ENCODE assay signal across 1 cellular context in the genomic region with DNA sequence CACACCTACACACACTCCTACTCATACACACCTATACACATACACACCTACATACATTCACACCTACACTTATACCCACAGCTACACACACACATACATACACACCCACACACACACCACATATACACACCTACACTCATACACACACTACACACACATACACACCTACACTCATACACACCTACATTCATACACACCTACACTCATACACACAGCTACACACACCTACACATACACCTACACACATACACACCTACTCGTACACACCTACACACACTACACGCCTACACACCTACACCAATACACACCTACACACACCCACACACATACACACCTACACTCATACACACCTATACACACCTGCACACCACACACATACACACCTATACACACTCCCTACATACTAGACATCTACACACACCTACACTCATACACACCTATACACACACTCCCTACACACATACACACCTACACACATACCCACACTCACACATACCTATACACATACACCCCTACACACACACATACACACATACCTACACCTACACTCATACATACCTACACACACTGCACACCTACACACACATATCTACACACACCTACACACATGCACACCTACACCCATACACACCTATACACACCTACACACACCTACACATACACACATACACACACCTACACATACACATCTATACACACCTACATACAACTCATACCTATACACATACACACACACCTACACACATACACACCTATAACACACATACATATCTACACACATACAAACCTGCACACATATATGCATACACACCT.
TF ChIP-seq lines count a peak whose summit lies in the region.

No MANE protein-coding gene starts in this region.

TF ChIP-seq in HEK293, 187 proteins besides CTCF, POLR2A, EP300 and RAD21 (continued from another document):
- TF ChIP-seq, protein P1, sequence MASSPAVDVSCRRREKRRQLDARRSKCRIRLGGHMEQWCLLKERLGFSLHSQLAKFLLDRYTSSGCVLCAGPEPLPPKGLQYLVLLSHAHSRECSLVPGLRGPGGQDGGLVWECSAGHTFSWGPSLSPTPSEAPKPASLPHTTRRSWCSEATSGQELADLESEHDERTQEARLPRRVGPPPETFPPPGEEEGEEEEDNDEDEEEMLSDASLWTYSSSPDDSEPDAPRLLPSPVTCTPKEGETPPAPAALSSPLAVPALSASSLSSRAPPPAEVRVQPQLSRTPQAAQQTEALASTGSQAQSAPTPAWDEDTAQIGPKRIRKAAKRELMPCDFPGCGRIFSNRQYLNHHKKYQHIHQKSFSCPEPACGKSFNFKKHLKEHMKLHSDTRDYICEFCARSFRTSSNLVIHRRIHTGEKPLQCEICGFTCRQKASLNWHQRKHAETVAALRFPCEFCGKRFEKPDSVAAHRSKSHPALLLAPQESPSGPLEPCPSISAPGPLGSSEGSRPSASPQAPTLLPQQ (tag by site-specific recombination; IDR thresholded peaks at IDR 0.05) = no peak
- TF ChIP-seq ZNF18 (tag by site-specific recombination; IDR thresholded peaks at IDR 0.05) (peak; percentile 94), SCRT1 (tag by site-specific recombination; IDR thresholded peaks at IDR 0.05; ENCODE audit: borderline replicate concordance) (0 out of 2 replicates have a peak, but pooled peaks have one; percentile 17), ZSCAN4 (tag by site-specific recombination; IDR thresholded peaks at IDR 0.05) (peak; percentile 63), ZNF146 (tag by site-specific recombination; IDR thresholded peaks at IDR 0.05) (no peak)
